ENCODE assay signal across 26 cellular contexts in genomic region chrX:54446084-54446483, GRCh38. TPM values are rescaled to one million over a fixed set of nuclear protein-coding genes. Genes with fewer than 3 reads are reported as not detected.
"Had no signal": no experiment of that assay in that cellular context is flagged by ENCODE, and none has a peak within 500 bp of the region (broad histone marks: within the 10 kb centered on the region; RNA-seq: fewer than 3 reads in every experiment).

No MANE protein-coding gene starts in this region.

- H3K36me3 ChIP-seq: brain microvascular endothelial cell, ovary had no signal

- ATAC-seq: activated naive CD4-positive, alpha-beta T cell treated with anti-CD3 and anti-CD28 coated beads, Interleukin-2, amount 50 U/mL, for 72 hours; activated T-helper 17 cell treated with anti-CD3 and anti-CD28 coated beads, Interleukin-2, amount 50 U/mL, for 72 hours; left lung; natural killer cell; psoas muscle had no signal

- H3K9me3 ChIP-seq: ascending aorta, heart right ventricle, left lung, ovary, psoas muscle, right atrium auricular region, thoracic aorta, upper lobe of left lung had no signal

- H3K27ac ChIP-seq: ascending aorta, brain microvascular endothelial cell, heart right ventricle, left lung, ovary, psoas muscle, right atrium auricular region, thoracic aorta, upper lobe of left lung, VCaP had no signal

- DNase-seq: activated CD4-positive, alpha-beta T cell treated with anti-CD3 and anti-CD28 coated beads for 1 hour; activated CD4-positive, alpha-beta T cell treated with anti-CD3 and anti-CD28 coated beads, Interleukin-2, amount 50 U/mL, for 1 hour; activated T-cell treated with anti-CD3 and anti-CD28 coated beads, Interleukin-2, amount 50 U/mL, for 1 hour; brain microvascular endothelial cell; caudate nucleus; effector CD4-positive, alpha-beta T cell; erythroblast; foreskin fibroblast; heart right ventricle; immature natural killer cell; kidney glomerular epithelial cell; left lung; natural killer cell; ovary; psoas muscle; stimulated activated CD4-positive, alpha-beta T cell treated with anti-CD3 and anti-CD28 coated beads, Interleukin-4, amount 100 ng/mL, for 24 hours; stimulated activated naive CD4-positive, alpha-beta T cell treated with Interleukin-2 at 50 U/mL for 16 hours had no signal

- H3K4me3 ChIP-seq: ascending aorta, heart right ventricle, left lung, lung, ovary, psoas muscle, right atrium auricular region, thoracic aorta, upper lobe of left lung had no signal

- H3K27me3 ChIP-seq: ascending aorta, brain microvascular endothelial cell, left lung, ovary, right atrium auricular region, upper lobe of left lung had no signal

RNA-seq across cellular contexts. Expression of gene FGD1, which starts 50.0 kb away (rescaled TPM):
- total RNA-seq: T-helper 2 cell treated with Interferon-gamma antibody and Interleukin-4, amounts not matched to agents 100 ng/mL and 5 ng/mL, for 36 hours had no signal
